Comparison of ENCODE assay signal across 9 cellular contexts in genomic region chr19:11198175-11198534, GRCh38. TPM values are rescaled to one million over a fixed set of nuclear protein-coding genes. Genes with fewer than 3 reads are reported as not detected.
DNase-seq lines count a peak whose midpoint lies in the region; ATAC-seq and TF ChIP-seq lines count a peak whose summit lies in the region.
"Had no signal": no experiment of that assay in that cellular context is flagged by ENCODE, and none has a peak within 500 bp of the region (broad histone marks: within the 10 kb centered on the region; RNA-seq: fewer than 3 reads in every experiment).

No MANE protein-coding gene starts in this region.

- H3K4me3 Mint-ChIP-seq in activated CD8-positive, alpha-beta T cell treated with anti-CD3 and anti-CD28 coated beads, Interleukin-2, amount 10 ng/mL, durations not matched to agents 7 days and 5 days = peak overlapping the region; percentile 75

- H4K20me1 ChIP-seq in SK-N-SH (ENCODE audit: insufficient read depth) = peaks cover 15% of the 10 kb centered on the region; the same call in 1 of the 2 replicates

- H3K4me3 ChIP-seq in SK-N-SH (ENCODE audit: low read depth in 2 of 2, low read length in 1 of 2) = peak overlapping the region in 1 of 2 experiments; percentile 80; a peak in 2 of 4 replicates
- H3K4me3 ChIP-seq in iPS-18a (ENCODE audit: low read length) = peak overlapping the region; percentile 89
- peak overlapping the region in 3 of 4 donors; percentile 67 to 76 (median 72) for H3K4me3 ChIP-seq in stomach

- no peaks in the 10 kb centered on the region for H3K9me3 Mint-ChIP-seq in activated CD8-positive, alpha-beta T cell treated with anti-CD3 and anti-CD28 coated beads, Interleukin-2, amount 10 ng/mL, durations not matched to agents 7 days and 5 days (ENCODE audit: insufficient read depth)

- H3K36me3 ChIP-seq in SK-N-SH (replicated peaks in 1 of 2; ENCODE audit: control insufficient read depth in 1 of 2, insufficient read depth in 2 of 2, low read length in 1 of 2) = peaks cover 8 to 17% of the 10 kb centered on the region in 2 experiments
- H3K36me3 ChIP-seq in iPS-18a (ENCODE audit: control insufficient read depth, low read depth, low read length) = no peaks in the 10 kb centered on the region
- H3K36me3 ChIP-seq in stomach = peaks cover 16 to 58% (median 48%) of the 10 kb centered on the region in 4 donors

- no peaks in the 10 kb centered on the region for H3K9me3 ChIP-seq in SK-N-SH
- H3K9me3 ChIP-seq in iPS-18a (ENCODE audit: control insufficient read depth, low read depth, low read length) = no peaks in the 10 kb centered on the region
- H3K9me3 ChIP-seq in stomach = no peaks in the 10 kb centered on the region

- H3K36me3 Mint-ChIP-seq in activated CD8-positive, alpha-beta T cell treated with anti-CD3 and anti-CD28 coated beads, Interleukin-2, amount 10 ng/mL, durations not matched to agents 7 days and 5 days (ENCODE audit: low read depth) = no peaks in the 10 kb centered on the region

- DNase-seq in SK-N-SH = no peak
- DNase-seq in activated CD8-positive, alpha-beta T cell treated with anti-CD3 and anti-CD28 coated beads, Interleukin-2, amount 10 ng/mL, durations not matched to agents 7 days and 5 days = no peak
- DNase-seq in stomach = no peak
- DNase-seq in glomerular visceral epithelial cell (ENCODE audit: extremely low spot score) = no peak

- peaks cover 6% of the 10 kb centered on the region for H3F3A ChIP-seq in SK-N-SH (replicated peaks; ENCODE audit: insufficient read depth)

- peak overlapping the region; percentile 95; the same call in 1 of the 2 replicates for H3K4me2 ChIP-seq in SK-N-SH

- H3K9me2 ChIP-seq in SK-N-SH = no peaks in the 10 kb centered on the region

- peak overlapping the region; percentile 57 to 89 for H3K27ac ChIP-seq in SK-N-SH (ENCODE audit: low read depth in 2 of 2, low read length in 1 of 2)
- H3K27ac ChIP-seq in iPS-18a (ENCODE audit: low read length) = no peak overlapping the region
- peak overlapping the region; percentile 88 to 98 (median 94) for H3K27ac ChIP-seq in stomach

- ATAC-seq in SK-N-SH treated with all-trans-retinoic acid at 6 μM for 48 hours (no peak; the same call in 2 of the 3 replicates), HG02840 (IDR thresholded peaks at IDR 0.05; ENCODE audit: low FRiP score, unreplicated experiment) (no peak), GM21737 (IDR thresholded peaks at IDR 0.05; ENCODE audit: unreplicated experiment) (no peak)
- ATAC-seq in activated CD8-positive, alpha-beta T cell treated with anti-CD3 and anti-CD28 coated beads, Interleukin-2, amount 10 ng/mL, durations not matched to agents 7 days and 5 days = no peak

- H3K79me2 ChIP-seq in SK-N-SH (ENCODE audit: insufficient read depth) = peaks cover 41% of the 10 kb centered on the region

- peaks cover 16% of the 10 kb centered on the region for H3K27me3 Mint-ChIP-seq in activated CD8-positive, alpha-beta T cell treated with anti-CD3 and anti-CD28 coated beads, Interleukin-2, amount 10 ng/mL, durations not matched to agents 7 days and 5 days (ENCODE audit: low read depth)

- peak overlapping the region; percentile 61 for H3K27ac Mint-ChIP-seq in activated CD8-positive, alpha-beta T cell treated with anti-CD3 and anti-CD28 coated beads, Interleukin-2, amount 10 ng/mL, durations not matched to agents 7 days and 5 days

- POLR2A ChIA-PET in SK-N-SH (lab: Yijun Ruan, JAX) = interaction anchor here (0.6 to 1.0 kb wide), 2 partner anchors 16 to 60 kb away, joined by 4 read pairs; no protein-coding TSS in a partner anchor
- POLR2A ChIA-PET in activated CD8-positive, alpha-beta T cell treated with anti-CD3 and anti-CD28 coated beads, Interleukin-2, amount 10 ng/mL, durations not matched to agents 7 days and 5 days (lab: Charles Lee) = interaction anchor here (0.8 kb wide), 1 partner anchor 70 kb away, joined by 3 read pairs; no protein-coding TSS in a partner anchor

- TF ChIP-seq EP300 in SK-N-SH (IDR thresholded peaks at IDR 0.05; ENCODE audit: borderline replicate concordance in 1 of 2, low read depth in 1 of 2, low read length in 1 of 2) (no peak), stomach (IDR thresholded peaks at IDR 0.05) (no peak)

- CTCF ChIA-PET in SK-N-SH (lab: Yijun Ruan, JAX) = interaction anchor here (0.6 to 2.2 kb wide), 6 partner anchors 9 to 256 kb away, joined by 3 to 18 read pairs (median 4); no protein-coding TSS in a partner anchor
- CTCF ChIA-PET in activated CD8-positive, alpha-beta T cell treated with anti-CD3 and anti-CD28 coated beads, Interleukin-2, amount 10 ng/mL, durations not matched to agents 7 days and 5 days (lab: Charles Lee) = interaction anchor here (0.6 kb wide), 1 partner anchor 73 kb away, joined by 3 read pairs; no protein-coding TSS in a partner anchor

- 88% methylated on average over 7 of the region's 7 CpGs for WGBS in SK-N-SH (ENCODE audit: low lambda C conversion rate)
- WGBS in stomach, 5 donors = 63 to 76% (median 65%) methylated on average over 7 of the region's 7 CpGs

- peaks cover 21% of the 10 kb centered on the region for H3K4me1 Mint-ChIP-seq in activated CD8-positive, alpha-beta T cell treated with anti-CD3 and anti-CD28 coated beads, Interleukin-2, amount 10 ng/mL, durations not matched to agents 7 days and 5 days (ENCODE audit: low read depth)

- TF ChIP-seq CTCF in SK-N-SH (IDR thresholded peaks at IDR 0.05) (no peak), stomach (IDR thresholded peaks at IDR 0.05) (no peak)

- H3K9ac ChIP-seq in SK-N-SH = 0 out of 2 replicates have a peak overlapping the region, but pooled peaks have one; percentile 91
- no peak overlapping the region for H3K9ac ChIP-seq in iPS-18a (ENCODE audit: low read length)

- H3K27me3 ChIP-seq in SK-N-SH (ENCODE audit: insufficient read depth) (no peaks in the 10 kb centered on the region), iPS-18a (ENCODE audit: control insufficient read depth, insufficient read depth, low read length) (no peaks in the 10 kb centered on the region), stomach (no peaks in the 10 kb centered on the region)

- TF ChIP-seq POLR2A in stomach (IDR thresholded peaks at IDR 0.05) = no peak

- intact Hi-C loops in stomach (cut with DNase I; ENCODE audit: low total_unique reads) = no loop called here

- peaks cover 8 to 16% of the 10 kb centered on the region in 2 experiments; a peak in 3 of 4 replicates for H3K4me1 ChIP-seq in SK-N-SH (ENCODE audit: control insufficient read depth in 1 of 2, insufficient read depth in 2 of 2, low read depth in 1 of 2, low read length in 1 of 2)
- H3K4me1 ChIP-seq in iPS-18a (ENCODE audit: control insufficient read depth, low read depth, low read length) = no peaks in the 10 kb centered on the region
- peaks cover 42 to 68% (median 55%) of the 10 kb centered on the region in 4 donors for H3K4me1 ChIP-seq in stomach

- 0 out of 2 replicates have a peak overlapping the region, but pooled peaks have one; percentile 68 for H2AFZ ChIP-seq in SK-N-SH (ENCODE audit: low read depth)

- TF ChIP-seq RAD21 in SK-N-SH (IDR thresholded peaks at IDR 0.05; ENCODE audit: low read length) = no peak

TF ChIP-seq in SK-N-SH, 30 proteins besides CTCF, POLR2A, EP300 and RAD21 (continues in another document):
- TF ChIP-seq NFIC (IDR thresholded peaks at IDR 0.05; ENCODE audit: borderline replicate concordance) = no peak
- TF ChIP-seq USF1 (IDR thresholded peaks at IDR 0.05; ENCODE audit: borderline replicate concordance, low read depth) = no peak
- TF ChIP-seq MXI1 (IDR thresholded peaks at IDR 0.05; ENCODE audit: low read depth, low read length) = no peak

TF ChIP-seq in SK-N-SH treated with all-trans-retinoic acid at 6 μM for 48 hours, 23 proteins besides CTCF, POLR2A, EP300 and RAD21 (continues in another document):
- TF ChIP-seq ZNF8 (CRISPR knock-in tag; IDR thresholded peaks at IDR 0.05) = no peak
- no peak for TF ChIP-seq TSHZ2 (CRISPR knock-in tag; IDR thresholded peaks at IDR 0.05)
- TF ChIP-seq ZNF565 (CRISPR knock-in tag; conservative IDR thresholded peaks at IDR 0.05; ENCODE audit: low read depth) = no peak

RNA-seq across cellular contexts. Expression of gene KANK2, which starts 0.8 kb away (rescaled TPM):
- polyA plus RNA-seq in SK-N-SH (2012; rRNA removed) (63.9 and 92.4 TPM in 2 replicates), stomach (100 to 1,000 TPM in 2 of 3 donors, 10 to 100 TPM in 1; 82.4 to 158 (median 144) TPM)
- 53.5 and 70.6 TPM in 2 replicates for polyA plus RNA-seq in SK-N-SH (2012; cell fraction: cytosol; rRNA removed)
- polyA plus RNA-seq in SK-N-SH (2012; cell fraction: nucleus; rRNA removed) = 95.9 and 113 TPM in 2 replicates
- total RNA-seq in activated CD8-positive, alpha-beta T cell treated with anti-CD3 and anti-CD28 coated beads, Interleukin-2, amount 10 ng/mL, durations not matched to agents 7 days and 5 days = 1 to 10 TPM; 6.1 to 8.0 TPM
- total RNA-seq in stomach = 100 to 1,000 TPM; 120 to 415 (median 251) TPM

RNA-seq across cellular contexts. Expression of gene ANGPTL8, which starts 41.3 kb away (rescaled TPM):
- polyA plus RNA-seq in SK-N-SH (2012; rRNA removed) = 0.21 TPM in 1 of 2 replicates, not detected in the other
- polyA plus RNA-seq in SK-N-SH (2012; cell fraction: cytosol; rRNA removed) = 0.08 and 0.25 TPM in 2 replicates
- 0.41 and 0.66 TPM in 2 replicates for polyA plus RNA-seq in SK-N-SH (2012; cell fraction: nucleus; rRNA removed)
- not detected for total RNA-seq in activated CD8-positive, alpha-beta T cell treated with anti-CD3 and anti-CD28 coated beads, Interleukin-2, amount 10 ng/mL, durations not matched to agents 7 days and 5 days
- not detected for total RNA-seq in stomach
- under 1 TPM in 1 of 3 donors, not detected in 2; 0.70 TPM for polyA plus RNA-seq in stomach
- total RNA-seq: kidney epithelial cell had no signal

RNA-seq across cellular contexts. Expression of gene SPC24, which starts 42.6 kb away (rescaled TPM):
- 12.7 and 18.9 TPM in 2 replicates for polyA plus RNA-seq in SK-N-SH (2012; rRNA removed)
- 8.5 and 13.1 TPM in 2 replicates for polyA plus RNA-seq in SK-N-SH (2012; cell fraction: cytosol; rRNA removed)
- 25.0 and 27.1 TPM in 2 replicates for polyA plus RNA-seq in SK-N-SH (2012; cell fraction: nucleus; rRNA removed)
- total RNA-seq in activated CD8-positive, alpha-beta T cell treated with anti-CD3 and anti-CD28 coated beads, Interleukin-2, amount 10 ng/mL, durations not matched to agents 7 days and 5 days = 10 to 100 TPM; 92.6 to 94.0 TPM
- total RNA-seq in stomach = 10 to 100 TPM in 3 of 5 donors, not detected in 2; 11.9 to 20.4 (median 18.7) TPM
- polyA plus RNA-seq in stomach = 1 to 10 TPM; 3.7 to 6.5 (median 5.0) TPM

Comparison
In these comparisons a context has a peak if more than half of its experiments do, and no peak if none do; other contexts are left out.
1. RNA of gene KANK2, which starts 0.8 kb away (total RNA-seq): 120 to 415 TPM in stomach; 6.1 to 8.0 TPM in activated CD8-positive, alpha-beta T cell treated with anti-CD3 and anti-CD28 coated beads, Interleukin-2, amount 10 ng/mL, durations not matched to agents 7 days and 5 days; every median in the first group is over 10 times any median in the second.
2. RNA of gene SPC24, which starts 42.6 kb away (total RNA-seq): 92.6 to 94.0 TPM in activated CD8-positive, alpha-beta T cell treated with anti-CD3 and anti-CD28 coated beads, Interleukin-2, amount 10 ng/mL, durations not matched to agents 7 days and 5 days; 11.9 to 20.4 TPM in stomach; every median in the first group is over 4 times any median in the second.